In the genomic region with DNA sequence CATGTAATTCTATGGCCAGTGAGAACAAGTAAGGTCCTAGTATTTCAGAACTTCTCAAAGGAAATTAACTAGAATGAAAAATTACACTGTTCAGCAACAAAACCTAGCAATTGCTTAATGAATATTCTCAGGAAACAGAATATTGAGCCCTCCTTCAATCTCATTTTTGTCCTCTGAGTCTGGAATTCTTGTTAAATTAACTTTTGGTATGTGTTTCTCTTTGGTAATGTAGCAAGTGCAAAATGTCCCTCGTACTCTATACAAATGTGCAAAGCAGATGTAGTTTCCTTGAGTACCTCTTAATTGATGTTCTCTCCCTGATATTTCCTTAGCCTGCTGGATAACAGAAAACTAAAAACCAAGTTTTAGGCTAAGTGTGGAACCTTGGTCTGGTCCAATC, we compare ENCODE assay signal across 11 cellular contexts.
"Had no signal": no experiment of that assay in that cellular context is flagged by ENCODE, and none has a peak within 500 bp of the region (broad histone marks: within the 10 kb centered on the region; RNA-seq: fewer than 3 reads in every experiment).

No MANE protein-coding gene starts in this region.

- H3K27ac ChIP-seq: dorsolateral prefrontal cortex, neural progenitor cell had no signal

- H3K4me1 Mint-ChIP-seq: activated naive CD4-positive, alpha-beta T cell treated with anti-CD3 and anti-CD28 coated beads, Interleukin-2, amount 50 U/mL, for 24 hours; neural progenitor cell had no signal

- ATAC-seq: activated CD4-positive, CD25-positive, alpha-beta regulatory T cell treated with anti-CD3 and anti-CD28 coated beads, Interleukin-2, amount 50 U/mL, for 24 hours had no signal

- H3K9me3 ChIP-seq: esophagus squamous epithelium, right atrium auricular region, tibial nerve had no signal

- DNase-seq: activated T-cell treated with anti-CD3 and anti-CD28 coated beads, Interleukin-2, amount 50 U/mL, for 1 hour; dorsolateral prefrontal cortex; esophagus squamous epithelium; foreskin melanocyte had no signal

- H3K27me3 ChIP-seq: dorsolateral prefrontal cortex, esophagus squamous epithelium, neural progenitor cell, right atrium auricular region, tibial nerve had no signal

- H3K36me3 ChIP-seq: esophagus squamous epithelium, neural progenitor cell, right atrium auricular region, tibial nerve had no signal

- H3K36me3 Mint-ChIP-seq: neural progenitor cell had no signal

- H3K9me3 Mint-ChIP-seq: activated naive CD4-positive, alpha-beta T cell treated with anti-CD3 and anti-CD28 coated beads, Interleukin-2, amount 50 U/mL, for 24 hours; T-helper 2 cell treated with Interferon-gamma antibody and Interleukin-4, amounts not matched to agents 5 μg/mL and 100 μg/mL, for 36 hours had no signal

- H3K4me3 Mint-ChIP-seq: activated naive CD4-positive, alpha-beta T cell treated with anti-CD3 and anti-CD28 coated beads, Interleukin-2, amount 50 U/mL, for 24 hours; neural progenitor cell; T-helper 2 cell treated with Interferon-gamma antibody and Interleukin-4, amounts not matched to agents 5 μg/mL and 100 μg/mL, for 36 hours had no signal

- H3K27ac Mint-ChIP-seq: activated naive CD4-positive, alpha-beta T cell treated with anti-CD3 and anti-CD28 coated beads, Interleukin-2, amount 50 U/mL, for 24 hours; neural progenitor cell; T-helper 2 cell treated with Interferon-gamma antibody and Interleukin-4, amounts not matched to agents 5 μg/mL and 100 μg/mL, for 36 hours had no signal

- H3K4me3 ChIP-seq: dorsolateral prefrontal cortex, esophagus squamous epithelium, neural progenitor cell, right atrium auricular region, smooth muscle cell, tibial nerve had no signal

- H3K4me1 ChIP-seq: neural progenitor cell, right atrium auricular region, tibial nerve had no signal
